28 cellular contexts compared by ENCODE assay signal in genomic region chr2:218815244-218815637, GRCh38. TPM values are rescaled to one million over a fixed set of nuclear protein-coding genes. Genes with fewer than 3 reads are reported as not detected.
"Had no signal": no experiment of that assay in that cellular context is flagged by ENCODE, and none has a peak within 500 bp of the region (broad histone marks: within the 10 kb centered on the region; RNA-seq: fewer than 3 reads in every experiment).

No MANE protein-coding gene starts in this region.

- H3K36me3 Mint-ChIP-seq: naive B cell; natural killer cell; stimulated activated effector memory CD8-positive, alpha-beta T cell treated with anti-CD3 and anti-CD28 coated beads, Interleukin-12 subunit alpha, Interleukin-12 subunit beta, amount 100 ng/mL, for 72 hours had no signal

- H3K27ac ChIP-seq: heart right ventricle, hepatocyte, left ventricle myocardium inferior, pancreas, sigmoid colon, spleen, tibial nerve, vagina had no signal

- H3K4me3 Mint-ChIP-seq: mesothelial cell of epicardium; naive B cell; natural killer cell; nephron progenitor cell; stimulated activated effector memory CD8-positive, alpha-beta T cell treated with anti-CD3 and anti-CD28 coated beads, Interleukin-12 subunit alpha, Interleukin-12 subunit beta, amount 100 ng/mL, for 72 hours; stimulated activated naive CD8-positive, alpha-beta T cell treated with anti-CD3 and anti-CD28 coated beads, Interleukin-15, Interleukin-2, amounts not matched to agents 100 ng/mL and 50 ng/mL, for 24 hours had no signal

- H3K9me3 ChIP-seq: heart right ventricle, left ventricle myocardium inferior, pancreas, sigmoid colon, spleen, suprapubic skin, tibial nerve, upper lobe of left lung, vagina had no signal

- ATAC-seq: pancreas had no signal

- DNase-seq: heart right ventricle; kidney glomerular epithelial cell; left ventricle myocardium inferior; mesendoderm; naive B cell; natural killer cell; nephron progenitor cell; pancreas; sigmoid colon; small intestine; stimulated activated CD4-positive, alpha-beta T cell treated with anti-CD3 and anti-CD28 coated beads, Interleukin-4, amount 100 ng/mL, for 24 hours; stimulated activated naive CD4-positive, alpha-beta T cell had no signal

- H3K27ac Mint-ChIP-seq: mesothelial cell of epicardium; naive B cell; natural killer cell; nephron progenitor cell; stimulated activated effector memory CD8-positive, alpha-beta T cell treated with anti-CD3 and anti-CD28 coated beads, Interleukin-12 subunit alpha, Interleukin-12 subunit beta, amount 100 ng/mL, for 72 hours; stimulated activated naive CD8-positive, alpha-beta T cell treated with anti-CD3 and anti-CD28 coated beads, Interleukin-15, Interleukin-2, amounts not matched to agents 100 ng/mL and 50 ng/mL, for 24 hours had no signal

- H3K4me1 Mint-ChIP-seq: naive B cell; natural killer cell; stimulated activated effector memory CD8-positive, alpha-beta T cell treated with anti-CD3 and anti-CD28 coated beads, Interleukin-12 subunit alpha, Interleukin-12 subunit beta, amount 100 ng/mL, for 72 hours had no signal

- H3K4me1 ChIP-seq: left ventricle myocardium inferior, pancreas, sigmoid colon, spleen, upper lobe of left lung, vagina had no signal

- H3K4me3 ChIP-seq: heart right ventricle, hepatocyte, left ventricle myocardium inferior, lung, pancreas, sigmoid colon, spleen, suprapubic skin, tibial nerve, upper lobe of left lung, vagina had no signal

- H3K4me2 ChIP-seq: hepatocyte had no signal

- H2AFZ ChIP-seq: hepatocyte had no signal

- H3K27me3 ChIP-seq: heart right ventricle, hepatocyte, pancreas, sigmoid colon, suprapubic skin, tibial nerve, upper lobe of left lung, vagina had no signal

- H3K9me3 Mint-ChIP-seq: mesothelial cell of epicardium; naive B cell; natural killer cell; nephron progenitor cell; stimulated activated effector memory CD8-positive, alpha-beta T cell treated with anti-CD3 and anti-CD28 coated beads, Interleukin-12 subunit alpha, Interleukin-12 subunit beta, amount 100 ng/mL, for 72 hours; stimulated activated naive CD8-positive, alpha-beta T cell treated with anti-CD3 and anti-CD28 coated beads, Interleukin-15, Interleukin-2, amounts not matched to agents 100 ng/mL and 50 ng/mL, for 24 hours had no signal

RNA-seq across cellular contexts. Expression of gene PRKAG3, which starts 16.4 kb away (rescaled TPM):
- total RNA-seq: hepatocyte, left colon, lung, mononuclear cell, natural killer cell, pancreas, pulmonary artery endothelial cell, renal cortical epithelial cell, sigmoid colon, spleen, subcutaneous adipose tissue, tibial nerve, upper lobe of left lung, vagina had no signal

RNA-seq across cellular contexts. Expression of gene WNT6, which starts 44.4 kb away (rescaled TPM):
- total RNA-seq: mononuclear cell, natural killer cell, osteoblast, pulmonary artery endothelial cell had no signal
